ENCODE assay signal across 25 cellular contexts in the genomic region with DNA sequence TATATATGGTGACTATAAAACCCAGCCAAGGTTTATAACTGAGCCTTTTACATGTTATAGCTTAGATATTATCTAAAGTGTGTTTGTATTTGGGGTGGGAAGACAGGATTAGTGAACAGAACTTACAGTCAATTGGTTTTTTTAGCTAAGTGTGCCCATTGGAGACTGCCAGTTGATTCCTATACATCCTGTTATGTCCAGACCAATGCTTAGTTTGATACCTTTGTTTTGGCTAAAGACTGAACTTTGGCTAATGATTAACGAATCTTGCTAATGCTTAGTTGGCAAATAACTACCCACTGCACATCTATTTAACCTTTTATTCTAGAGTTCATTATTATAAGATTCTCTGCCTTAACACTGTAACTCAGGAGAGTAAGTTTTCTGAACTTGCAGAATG.
"Had no signal": no experiment of that assay in that cellular context is flagged by ENCODE, and none has a peak within 500 bp of the region (broad histone marks: within the 10 kb centered on the region; RNA-seq: fewer than 3 reads in every experiment).

No MANE protein-coding gene starts in this region.

- H3K9me3 ChIP-seq: ascending aorta, colonic mucosa, left lung, psoas muscle, testis had no signal

- H3K9me3 Mint-ChIP-seq: activated CD4-positive, alpha-beta T cell treated with anti-CD3 and anti-CD28 coated beads, Interleukin-2, amount 10 ng/mL, durations not matched to agents 7 days and 5 days; activated T-cell treated with anti-CD3 and anti-CD28 coated beads, Interleukin-2, amount 50 U/mL, for 4 hours; central memory CD8-positive, alpha-beta T cell; endodermal cell; neural progenitor cell had no signal

- H3K4me1 ChIP-seq: ascending aorta, colonic mucosa, neural progenitor cell, testis had no signal

- H3K27ac Mint-ChIP-seq: activated CD4-positive, alpha-beta T cell treated with anti-CD3 and anti-CD28 coated beads, Interleukin-2, amount 10 ng/mL, durations not matched to agents 7 days and 5 days; endodermal cell; naive B cell; neural progenitor cell; stimulated activated memory B cell treated with anti-CD40 and anti-IgM and Interleukin-4, amounts not matched to agents 10 μg/mL and 1 μg/mL and 100 μg/mL, for 72 hours; T-cell had no signal

- H3K4me2 ChIP-seq: neural progenitor cell had no signal

- H3K27ac ChIP-seq: ascending aorta, epithelial cell of prostate, left lung, neural progenitor cell, psoas muscle, testis had no signal

- H3K27me3 ChIP-seq: ascending aorta, colonic mucosa, left lung, neural progenitor cell, testis had no signal

- ATAC-seq: activated CD4-positive, CD25-positive, alpha-beta regulatory T cell treated with anti-CD3 and anti-CD28 coated beads, Interleukin-2, amount 50 U/mL, for 24 hours; activated T-cell treated with anti-CD3 and anti-CD28 coated beads, Interleukin-2, amount 50 U/mL, for 4 hours; left lung; psoas muscle; sciatic nerve; stimulated activated memory B cell treated with anti-CD40 and anti-IgM and Interleukin-4, amounts not matched to agents 10 μg/mL and 1 μg/mL and 100 μg/mL, for 72 hours; T-cell had no signal

- H3K4me3 ChIP-seq: ascending aorta, colonic mucosa, left lung, neural progenitor cell, psoas muscle, testis had no signal

- H2AFZ ChIP-seq: neural progenitor cell had no signal

- DNase-seq: activated CD4-positive, alpha-beta T cell treated with anti-CD3 and anti-CD28 coated beads, Interleukin-2, amount 10 ng/mL, durations not matched to agents 7 days and 5 days; activated CD8-positive, alpha-beta memory T cell treated with anti-CD3 and anti-CD28 coated beads, Interleukin-2, amount 50 U/mL, for 4 hours; activated effector memory CD4-positive, alpha-beta T cell treated with Interleukin-2 at 50 U/mL for 16 hours; activated naive CD4-positive, alpha-beta T cell treated with anti-CD3 and anti-CD28 coated beads, Interleukin-2, amount 50 U/mL, for 16 hours; activated T-cell treated with anti-CD3 and anti-CD28 coated beads, Interleukin-2, amount 50 U/mL, for 4 hours; colonic mucosa; endodermal cell; foreskin fibroblast; hippocampal formation; islet precursor cell; left lung; mammary epithelial cell; naive B cell; psoas muscle; stimulated activated CD4-positive, alpha-beta T cell treated with anti-CD3 and anti-CD28 coated beads, Interleukin-4, amount 100 ng/mL, for 4 hours; T-cell; T1000; testis had no signal

- H3K4me3 Mint-ChIP-seq: activated CD4-positive, alpha-beta T cell treated with anti-CD3 and anti-CD28 coated beads, Interleukin-2, amount 10 ng/mL, durations not matched to agents 7 days and 5 days; activated T-cell treated with anti-CD3 and anti-CD28 coated beads, Interleukin-2, amount 50 U/mL, for 4 hours; central memory CD8-positive, alpha-beta T cell; endodermal cell; naive B cell; neural progenitor cell; stimulated activated memory B cell treated with anti-CD40 and anti-IgM and Interleukin-4, amounts not matched to agents 10 μg/mL and 1 μg/mL and 100 μg/mL, for 72 hours; T-cell had no signal

- H3K36me3 ChIP-seq: colonic mucosa, neural progenitor cell had no signal

- H3K9ac ChIP-seq: neural progenitor cell had no signal

- H3K36me3 Mint-ChIP-seq: naive B cell; stimulated activated memory B cell treated with anti-CD40 and anti-IgM and Interleukin-4, amounts not matched to agents 10 μg/mL and 1 μg/mL and 100 μg/mL, for 72 hours; T-cell had no signal

- H3K27me3 Mint-ChIP-seq: central memory CD8-positive, alpha-beta T cell; stimulated activated memory B cell treated with anti-CD40 and anti-IgM and Interleukin-4, amounts not matched to agents 10 μg/mL and 1 μg/mL and 100 μg/mL, for 72 hours; T-cell had no signal

- H3K4me1 Mint-ChIP-seq: central memory CD8-positive, alpha-beta T cell; naive B cell; neural progenitor cell; stimulated activated memory B cell treated with anti-CD40 and anti-IgM and Interleukin-4, amounts not matched to agents 10 μg/mL and 1 μg/mL and 100 μg/mL, for 72 hours; T-cell had no signal
